In genomic region chr18:62881509-62882016, GRCh38 we compare ENCODE assay signal across 8 cellular contexts.
DNase-seq lines count a peak whose midpoint lies in the region; ATAC-seq and TF ChIP-seq lines count a peak whose summit lies in the region.

No MANE protein-coding gene starts in this region.

- H3K27me3 ChIP-seq in RWPE2 (ENCODE audit: insufficient read depth, poor library complexity, severe bottlenecking) = no peaks in the 10 kb centered on the region

- peaks cover 46% of the 10 kb centered on the region for H3K4me1 ChIP-seq in RWPE2 (ENCODE audit: insufficient read depth, poor library complexity, severe bottlenecking)

- H3K9me3 ChIP-seq in RWPE2 (ENCODE audit: severe bottlenecking) = no peaks in the 10 kb centered on the region

- DNase-seq in DMS153 treated with DMSO at 0.1 percent for 48 hours (lab: John Stamatoyannopoulos, UW; ENCODE audit: unreplicated experiment) (peak; percentile 51), RWPE2 (ENCODE audit: low spot score) (no peak), foreskin fibroblast (peak; percentile 95 to 96), OCI-M1 (lab: John Stamatoyannopoulos, UW) (no peak)
- DNase-seq in stimulated activated naive CD4-positive, alpha-beta T cell (lab: John Stamatoyannopoulos, UW) = no peak

- H3K4me3 ChIP-seq in RWPE2 (ENCODE audit: severe bottlenecking) = no peak overlapping the region
- no peak overlapping the region for H3K4me3 ChIP-seq in foreskin fibroblast (ENCODE audit: low read depth in 1 of 2, low read length in 2 of 2)

- TF ChIP-seq CTCF in RWPE2 (IDR thresholded peaks at IDR 0.05; ENCODE audit: poor library complexity, severe bottlenecking) (no peak), foreskin fibroblast (IDR thresholded peaks at IDR 0.05; ENCODE audit: low read depth, low read length) (no peak)

- peak; percentile 63 for ATAC-seq in HG03064 (IDR thresholded peaks at IDR 0.05; ENCODE audit: low read depth, unreplicated experiment)
- peak; percentile 93 for ATAC-seq in RWPE2 (ENCODE audit: low read depth)
- no peak for ATAC-seq in GM19467 (IDR thresholded peaks at IDR 0.05; ENCODE audit: unreplicated experiment)
- no peak for ATAC-seq in GM19455 (IDR thresholded peaks at IDR 0.05; ENCODE audit: unreplicated experiment)

- H3K36me3 ChIP-seq in RWPE2 (ENCODE audit: low read depth) = no peaks in the 10 kb centered on the region

- H3K27ac ChIP-seq in RWPE2 (ENCODE audit: poor library complexity, severe bottlenecking) = peak overlapping the region; percentile 56

Comparison
In these comparisons a context has a peak if more than half of its experiments do, and no peak if none do; other contexts are left out.
1. DNase-seq: peak in DMS153 treated with DMSO at 0.1 percent for 48 hours (single experiment) and foreskin fibroblast (2 of 2); none in RWPE2 (single experiment), OCI-M1 (single experiment) and stimulated activated naive CD4-positive, alpha-beta T cell (0 of 6).
2. ATAC-seq: peak in HG03064 (single experiment) and RWPE2 (single experiment); none in GM19467 (single experiment) and GM19455 (single experiment).